In genomic region chr17:83183951-83184506, GRCh38 we compare ENCODE assay signal across 22 cellular contexts.
DNase-seq lines count a peak whose midpoint lies in the region; ATAC-seq and TF ChIP-seq lines count a peak whose summit lies in the region.
"Had no signal": no experiment of that assay in that cellular context is flagged by ENCODE, and none has a peak within 500 bp of the region (broad histone marks: within the 10 kb centered on the region; RNA-seq: fewer than 3 reads in every experiment).

No MANE protein-coding gene starts in this region.

- WGBS in lower leg skin, 2 donors: 72 to 83% methylated on average over 15 of the region's 15 CpGs

- POLR2A ChIA-PET in activated CD8-positive, alpha-beta T cell treated with anti-CD3 and anti-CD28 coated beads, Interleukin-2, amount 10 ng/mL, durations not matched to agents 7 days and 5 days (lab: Charles Lee): interaction anchor here (0.7 kb wide), 1 partner anchor 139 kb away, joined by 3 read pairs; no protein-coding TSS in a partner anchor
- POLR2A ChIA-PET in activated CD8-positive, alpha-beta T cell treated with anti-CD3 and anti-CD28 coated beads for 36 hours (lab: Charles Lee): no interaction called here

- no peak overlapping the region for H3K4me3 ChIP-seq in lower leg skin (ENCODE audit: low read depth, poor library complexity, severe bottlenecking)
- H3K4me3 ChIP-seq: A549, adrenal gland, esophagus muscularis mucosa, HAP-1, smooth muscle cell had no signal

- peaks cover 12% of the 10 kb centered on the region for H3K27me3 Mint-ChIP-seq in activated CD8-positive, alpha-beta T cell treated with anti-CD3 and anti-CD28 coated beads, Interleukin-2, amount 10 ng/mL, durations not matched to agents 7 days and 5 days (ENCODE audit: low read depth)
- no peaks in the 10 kb centered on the region for H3K27me3 Mint-ChIP-seq in activated CD8-positive, alpha-beta T cell treated with anti-CD3 and anti-CD28 coated beads for 36 hours
- peaks cover 2% of the 10 kb centered on the region for H3K27me3 Mint-ChIP-seq in dendritic cell treated with granulocyte-macrophage colony-stimulating factor and Interleukin-4, amounts not matched to agents 40 ng/mL and 50 ng/mL, for 4 days
- H3K27me3 Mint-ChIP-seq in stimulated activated memory B cell treated with anti-CD40 and anti-IgM and Interleukin-4, amounts not matched to agents 10 μg/mL and 1 μg/mL and 100 μg/mL, for 72 hours: no peaks in the 10 kb centered on the region

- H3K4me3 Mint-ChIP-seq in activated CD8-positive, alpha-beta T cell treated with anti-CD3 and anti-CD28 coated beads, Interleukin-2, amount 10 ng/mL, durations not matched to agents 7 days and 5 days: no peak overlapping the region
- no peak overlapping the region for H3K4me3 Mint-ChIP-seq in activated CD8-positive, alpha-beta T cell treated with anti-CD3 and anti-CD28 coated beads for 36 hours
- H3K4me3 Mint-ChIP-seq in dendritic cell treated with granulocyte-macrophage colony-stimulating factor and Interleukin-4, amounts not matched to agents 40 ng/mL and 50 ng/mL, for 4 days: no peak overlapping the region
- H3K4me3 Mint-ChIP-seq in stimulated activated memory B cell treated with anti-CD40 and anti-IgM and Interleukin-4, amounts not matched to agents 10 μg/mL and 1 μg/mL and 100 μg/mL, for 72 hours: no peak overlapping the region
- H3K4me3 Mint-ChIP-seq: activated B cell treated with CpG ODN at 0.5 μM for 24 hours; activated T-cell treated with anti-CD3 and anti-CD28 coated beads, Interleukin-2, amount 50 U/mL, for 4 hours; stimulated activated naive B cell treated with anti-CD40 and anti-IgM and Interleukin-4, amounts not matched to agents 10 μg/mL and 1 μg/mL and 100 μg/mL, for 72 hours had no signal

- CTCF ChIA-PET in activated CD8-positive, alpha-beta T cell treated with anti-CD3 and anti-CD28 coated beads, Interleukin-2, amount 10 ng/mL, durations not matched to agents 7 days and 5 days (lab: Charles Lee): interaction anchor here (0.6 to 0.9 kb wide), 2 partner anchors 16 to 403 kb away, joined by 3 to 5 read pairs; no protein-coding TSS in a partner anchor
- CTCF ChIA-PET in activated CD8-positive, alpha-beta T cell treated with anti-CD3 and anti-CD28 coated beads for 36 hours (lab: Charles Lee): interaction anchor here (0.7 kb wide), 1 partner anchor 644 kb away, joined by 3 read pairs; no protein-coding TSS in a partner anchor

- no peaks in the 10 kb centered on the region for H3K9me3 Mint-ChIP-seq in activated CD8-positive, alpha-beta T cell treated with anti-CD3 and anti-CD28 coated beads, Interleukin-2, amount 10 ng/mL, durations not matched to agents 7 days and 5 days (ENCODE audit: insufficient read depth)
- H3K9me3 Mint-ChIP-seq in activated CD8-positive, alpha-beta T cell treated with anti-CD3 and anti-CD28 coated beads for 36 hours: no peaks in the 10 kb centered on the region
- H3K9me3 Mint-ChIP-seq in dendritic cell treated with granulocyte-macrophage colony-stimulating factor and Interleukin-4, amounts not matched to agents 40 ng/mL and 50 ng/mL, for 4 days: peaks cover 16% of the 10 kb centered on the region
- H3K9me3 Mint-ChIP-seq in stimulated activated memory B cell treated with anti-CD40 and anti-IgM and Interleukin-4, amounts not matched to agents 10 μg/mL and 1 μg/mL and 100 μg/mL, for 72 hours: peaks cover 4% of the 10 kb centered on the region
- H3K9me3 Mint-ChIP-seq: activated B cell treated with CpG ODN at 0.5 μM for 24 hours had no signal

- TF ChIP-seq POLR2A in lower leg skin (IDR thresholded peaks at IDR 0.05) (no peak), erythroblast (IDR thresholded peaks at IDR 0.05; ENCODE audit: low read length) (no peak)

- TF ChIP-seq CTCF in activated CD8-positive, alpha-beta T cell treated with anti-CD3 and anti-CD28 coated beads for 36 hours (IDR thresholded peaks at IDR 0.05): no peak
- TF ChIP-seq CTCF in lower leg skin (IDR thresholded peaks at IDR 0.05): no peak

- intact Hi-C loops in activated CD8-positive, alpha-beta T cell treated with anti-CD3 and anti-CD28 coated beads for 36 hours (cut with micrococcal nuclease): no loop called here
- intact Hi-C loops in dendritic cell treated with granulocyte-macrophage colony-stimulating factor and Interleukin-4, amounts not matched to agents 40 ng/mL and 50 ng/mL, for 4 days (cut with micrococcal nuclease): no loop called here
- intact Hi-C loops in lower leg skin (cut with DNase I; ENCODE audit: low total_unique reads): no loop called here

- peaks cover 8% of the 10 kb centered on the region for H3K4me1 Mint-ChIP-seq in activated CD8-positive, alpha-beta T cell treated with anti-CD3 and anti-CD28 coated beads, Interleukin-2, amount 10 ng/mL, durations not matched to agents 7 days and 5 days (ENCODE audit: low read depth)
- H3K4me1 Mint-ChIP-seq in activated CD8-positive, alpha-beta T cell treated with anti-CD3 and anti-CD28 coated beads for 36 hours (ENCODE audit: low read depth): no peaks in the 10 kb centered on the region
- peaks cover 55% of the 10 kb centered on the region for H3K4me1 Mint-ChIP-seq in dendritic cell treated with granulocyte-macrophage colony-stimulating factor and Interleukin-4, amounts not matched to agents 40 ng/mL and 50 ng/mL, for 4 days (ENCODE audit: low read depth)
- no peaks in the 10 kb centered on the region for H3K4me1 Mint-ChIP-seq in stimulated activated memory B cell treated with anti-CD40 and anti-IgM and Interleukin-4, amounts not matched to agents 10 μg/mL and 1 μg/mL and 100 μg/mL, for 72 hours
- H3K4me1 Mint-ChIP-seq: activated B cell treated with CpG ODN at 0.5 μM for 24 hours had no signal

- no peak overlapping the region for H3K27ac Mint-ChIP-seq in activated CD8-positive, alpha-beta T cell treated with anti-CD3 and anti-CD28 coated beads, Interleukin-2, amount 10 ng/mL, durations not matched to agents 7 days and 5 days
- no peak overlapping the region for H3K27ac Mint-ChIP-seq in activated CD8-positive, alpha-beta T cell treated with anti-CD3 and anti-CD28 coated beads for 36 hours
- H3K27ac Mint-ChIP-seq in dendritic cell treated with granulocyte-macrophage colony-stimulating factor and Interleukin-4, amounts not matched to agents 40 ng/mL and 50 ng/mL, for 4 days: peak overlapping the region; percentile 89
- H3K27ac Mint-ChIP-seq in stimulated activated memory B cell treated with anti-CD40 and anti-IgM and Interleukin-4, amounts not matched to agents 10 μg/mL and 1 μg/mL and 100 μg/mL, for 72 hours: peak overlapping the region; percentile 48
- H3K27ac Mint-ChIP-seq: activated B cell treated with CpG ODN at 0.5 μM for 24 hours; stimulated activated naive B cell treated with anti-CD40 and anti-IgM and Interleukin-4, amounts not matched to agents 10 μg/mL and 1 μg/mL and 100 μg/mL, for 72 hours had no signal

- no peak for ATAC-seq in activated CD8-positive, alpha-beta T cell treated with anti-CD3 and anti-CD28 coated beads, Interleukin-2, amount 10 ng/mL, durations not matched to agents 7 days and 5 days
- no peak for ATAC-seq in activated CD8-positive, alpha-beta T cell treated with anti-CD3 and anti-CD28 coated beads for 36 hours
- no peak for ATAC-seq in stimulated activated memory B cell treated with anti-CD40 and anti-IgM and Interleukin-4, amounts not matched to agents 10 μg/mL and 1 μg/mL and 100 μg/mL, for 72 hours
- ATAC-seq: A549; activated T-cell treated with anti-CD3 and anti-CD28 coated beads, Interleukin-2, amount 50 U/mL, for 4 hours; stimulated activated naive B cell treated with anti-CD40 and anti-IgM and Interleukin-4, amounts not matched to agents 10 μg/mL and 1 μg/mL and 100 μg/mL, for 72 hours had no signal

- peak; percentile 13 for DNase-seq in activated CD8-positive, alpha-beta T cell treated with anti-CD3 and anti-CD28 coated beads, Interleukin-2, amount 10 ng/mL, durations not matched to agents 7 days and 5 days
- no peak for DNase-seq in activated CD8-positive, alpha-beta T cell treated with anti-CD3 and anti-CD28 coated beads for 36 hours
- DNase-seq in lower leg skin (ENCODE audit: low spot score in 2 of 2): peak; percentile 12 to 80
- DNase-seq in erythroblast (lab: John Stamatoyannopoulos, UW): no peak
- DNase-seq in NCI-H1694 (lab: John Stamatoyannopoulos, UW): no peak
- DNase-seq in amniotic stem cell (lab: John Stamatoyannopoulos, UW): no peak
- DNase-seq: activated B cell treated with CpG ODN at 0.5 μM for 24 hours; activated T-cell treated with anti-CD3 and anti-CD28 coated beads, Interleukin-2, amount 50 U/mL, for 4 hours; cortex of kidney; NCI-H187 treated with DMSO at 0.1 percent for 48 hours; NCI-H446; occipital lobe; SIG-M5; stimulated activated naive B cell treated with anti-CD40 and anti-IgM and Interleukin-4, amounts not matched to agents 10 μg/mL and 1 μg/mL and 100 μg/mL, for 72 hours; T-helper 2 cell had no signal

- H3K36me3 Mint-ChIP-seq in activated CD8-positive, alpha-beta T cell treated with anti-CD3 and anti-CD28 coated beads, Interleukin-2, amount 10 ng/mL, durations not matched to agents 7 days and 5 days (ENCODE audit: low read depth): no peaks in the 10 kb centered on the region
- no peaks in the 10 kb centered on the region for H3K36me3 Mint-ChIP-seq in activated CD8-positive, alpha-beta T cell treated with anti-CD3 and anti-CD28 coated beads for 36 hours (ENCODE audit: low read depth)
- H3K36me3 Mint-ChIP-seq in dendritic cell treated with granulocyte-macrophage colony-stimulating factor and Interleukin-4, amounts not matched to agents 40 ng/mL and 50 ng/mL, for 4 days (ENCODE audit: low read depth): peaks cover 6% of the 10 kb centered on the region
- H3K36me3 Mint-ChIP-seq in stimulated activated memory B cell treated with anti-CD40 and anti-IgM and Interleukin-4, amounts not matched to agents 10 μg/mL and 1 μg/mL and 100 μg/mL, for 72 hours: peaks cover 5% of the 10 kb centered on the region

Comparison
In these comparisons a context has a peak if more than half of its experiments do, and no peak if none do; other contexts are left out.
1. DNase-seq: peak in activated CD8-positive, alpha-beta T cell treated with anti-CD3 and anti-CD28 coated beads, Interleukin-2, amount 10 ng/mL, durations not matched to agents 7 days and 5 days (single experiment) and lower leg skin (2 of 2); none in activated CD8-positive, alpha-beta T cell treated with anti-CD3 and anti-CD28 coated beads for 36 hours (single experiment), erythroblast (0 of 2), NCI-H1694 (single experiment) and amniotic stem cell (single experiment).
2. H3K27ac Mint-ChIP-seq: peak in dendritic cell treated with granulocyte-macrophage colony-stimulating factor and Interleukin-4, amounts not matched to agents 40 ng/mL and 50 ng/mL, for 4 days (single experiment) and stimulated activated memory B cell treated with anti-CD40 and anti-IgM and Interleukin-4, amounts not matched to agents 10 μg/mL and 1 μg/mL and 100 μg/mL, for 72 hours (single experiment); none in activated CD8-positive, alpha-beta T cell treated with anti-CD3 and anti-CD28 coated beads, Interleukin-2, amount 10 ng/mL, durations not matched to agents 7 days and 5 days (single experiment) and activated CD8-positive, alpha-beta T cell treated with anti-CD3 and anti-CD28 coated beads for 36 hours (single experiment).